Comparison of ENCODE assay signal across 7 cellular contexts in the genomic region with DNA sequence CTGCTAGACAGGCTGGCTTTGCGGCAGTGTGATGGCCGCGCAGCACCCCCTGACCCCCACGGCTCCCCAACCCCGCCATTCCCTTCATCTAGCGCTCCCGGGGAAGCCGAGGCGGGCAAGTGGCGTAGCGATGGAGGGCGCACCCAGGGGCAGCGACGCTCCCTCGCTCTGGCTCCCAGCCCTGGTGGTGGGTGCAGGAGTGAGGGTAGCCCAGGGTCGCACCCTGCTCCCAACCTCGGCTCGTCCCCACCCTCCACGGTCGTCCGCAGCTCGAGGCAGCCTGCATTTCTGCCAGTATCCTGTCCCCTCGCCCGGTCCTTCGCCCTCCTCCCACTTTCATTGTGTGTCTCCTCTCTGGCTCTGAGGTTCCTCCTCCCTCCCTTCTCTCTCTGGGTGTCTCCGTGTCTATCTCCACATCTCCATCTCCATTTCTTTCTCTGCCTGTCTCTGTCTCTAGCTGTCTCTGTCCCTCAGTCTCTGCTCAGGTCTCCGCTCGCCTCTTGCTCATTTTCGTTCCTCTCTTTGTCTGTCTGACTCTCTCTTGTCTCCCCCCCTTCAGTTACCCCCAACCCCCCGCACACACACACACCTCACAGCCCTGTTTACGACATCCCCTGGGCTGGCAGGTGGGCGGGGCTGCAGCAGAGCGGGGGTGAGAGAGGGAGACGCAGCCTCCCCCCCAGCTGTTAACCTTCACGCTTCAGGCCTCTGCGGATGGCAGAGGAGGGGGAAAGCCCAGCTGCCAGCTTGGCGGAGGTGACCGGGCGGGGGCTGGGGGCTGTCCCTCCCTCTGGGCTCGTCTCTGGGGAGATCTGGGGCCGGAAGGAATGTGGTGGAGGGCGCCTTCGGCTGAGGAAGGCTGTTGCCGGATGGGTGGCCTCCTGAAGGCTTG. TPM values are rescaled to one million over a fixed set of nuclear protein-coding genes. Genes with fewer than 3 reads are reported as not detected.
A peak's percentile ranks its signal among the peaks of the same experiment; 100 is the strongest.
DNase-seq lines count a peak whose midpoint lies in the region; ATAC-seq and TF ChIP-seq lines count a peak whose summit lies in the region.

No MANE protein-coding gene starts in this region.

- peaks cover 31% of the 10 kb centered on the region for H3K4me1 ChIP-seq in body of pancreas

- 5 to 7% methylated on average over 22 to 37 of the region's 44 CpGs for WGBS in body of pancreas, 2 donors

- ATAC-seq in GM18861 (IDR thresholded peaks at IDR 0.05; ENCODE audit: unreplicated experiment) (peak; percentile 33), HG03066 (IDR thresholded peaks at IDR 0.05; ENCODE audit: low read depth, unreplicated experiment) (peak; percentile 40), body of pancreas (peak; percentile 24), left lobe of liver (peak; percentile 28), HG03039 (IDR thresholded peaks at IDR 0.05; ENCODE audit: unreplicated experiment) (no peak)

- DNase-seq in T-helper 2 cell: peak; percentile 26 to 82 (median 44)
- peak in 2 of 4 donors; percentile 28 to 47 for DNase-seq in body of pancreas
- no peak for DNase-seq in left lobe of liver (ENCODE audit: low spot score)
- peak in 2 of 3 donors; percentile 42 to 62 for DNase-seq in stimulated activated CD4-positive, alpha-beta T cell treated with anti-CD3 and anti-CD28 coated beads, TNF-alpha, amount 100 ng/mL, for 48 hours (ENCODE audit: low read depth in 3 of 3)

- no peaks in the 10 kb centered on the region for H3K9me3 ChIP-seq in body of pancreas

- no peak for TF ChIP-seq POLR2A in body of pancreas (IDR thresholded peaks at IDR 0.05)

- intact Hi-C loops in body of pancreas (cut with DNase I): no loop called here

- TF ChIP-seq CTCF in body of pancreas (IDR thresholded peaks at IDR 0.05): no peak

- no peak overlapping the region for H3K4me3 ChIP-seq in body of pancreas

- H3K27me3 ChIP-seq in body of pancreas: peaks cover 0 to 10% of the 10 kb centered on the region in 2 donors

- H3K27ac ChIP-seq in body of pancreas: no peak overlapping the region

- H3K36me3 ChIP-seq in body of pancreas (replicated peaks in 1 of 2; ENCODE audit: insufficient read depth in 1 of 2, low read depth in 2 of 2): no peaks in the 10 kb centered on the region

RNA-seq across cellular contexts. Expression of a gene that starts 48.7 kb away (rescaled TPM):
- total RNA-seq in body of pancreas: under 1 TPM in 1 of 2 donors, not detected in 1; 0.52 TPM
- 0.08 TPM for total RNA-seq in left lobe of liver
